Comparison of ENCODE assay signal across 17 cellular contexts in the genomic region with DNA sequence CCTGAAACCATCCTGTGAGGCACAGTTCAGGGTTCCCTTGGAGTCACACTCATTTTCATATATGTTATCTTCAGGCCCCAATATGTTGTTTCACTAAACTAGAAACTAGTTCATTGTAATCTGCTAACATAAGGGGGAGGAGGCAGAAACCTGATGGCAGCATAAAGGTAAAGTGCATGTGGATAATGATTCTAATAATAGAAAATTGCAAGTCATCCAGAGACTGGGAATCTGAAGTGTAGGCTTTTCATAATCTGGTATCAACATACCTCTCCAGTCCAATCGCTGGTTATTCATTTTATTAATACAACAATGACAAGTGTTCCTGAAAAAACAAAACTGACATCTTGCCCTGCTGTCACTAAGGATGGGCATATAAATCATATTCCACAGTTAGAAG.
DNase-seq lines count a peak whose midpoint lies in the region; ATAC-seq lines count a peak whose summit lies in the region.
"Had no signal": no experiment of that assay in that cellular context is flagged by ENCODE, and none has a peak within 500 bp of the region (broad histone marks: within the 10 kb centered on the region; RNA-seq: fewer than 3 reads in every experiment).

No MANE protein-coding gene starts in this region.

- H3K36me3 Mint-ChIP-seq in activated naive CD4-positive, alpha-beta T cell treated with anti-CD3 and anti-CD28 coated beads, Interleukin-2, amount 50 U/mL, for 72 hours = no peaks in the 10 kb centered on the region
- H3K36me3 Mint-ChIP-seq: CD8-positive, alpha-beta memory T cell had no signal

- peaks cover 10 to 18% of the 10 kb centered on the region in 2 donors for H3K9me3 Mint-ChIP-seq in activated naive CD4-positive, alpha-beta T cell treated with anti-CD3 and anti-CD28 coated beads, Interleukin-2, amount 50 U/mL, for 72 hours
- H3K9me3 Mint-ChIP-seq: H9 had no signal

- H3K27ac Mint-ChIP-seq in activated naive CD4-positive, alpha-beta T cell treated with anti-CD3 and anti-CD28 coated beads, Interleukin-2, amount 50 U/mL, for 72 hours = no peak overlapping the region
- H3K27ac Mint-ChIP-seq: CD8-positive, alpha-beta memory T cell; H9 had no signal

- DNase-seq in NCI-H748 treated with DMSO at 0.1 percent for 48 hours (lab: John Stamatoyannopoulos, UW) (peak; percentile 12), NCI-H748 (lab: John Stamatoyannopoulos, UW; ENCODE audit: unreplicated experiment) (no peak), DMS53 treated with DMSO at 0.1 percent for 48 hours (lab: John Stamatoyannopoulos, UW; ENCODE audit: unreplicated experiment) (peak; percentile 61), NCI-H2227 (lab: John Stamatoyannopoulos, UW; ENCODE audit: unreplicated experiment) (peak; percentile 55), SHP77 treated with DMSO at 0.1 percent for 48 hours (lab: John Stamatoyannopoulos, UW) (peak; percentile 18), RKO (ENCODE audit: low spot score) (no peak)
- DNase-seq in activated naive CD4-positive, alpha-beta T cell treated with anti-CD3 and anti-CD28 coated beads, Interleukin-2, amount 50 U/mL, for 72 hours (ENCODE audit: low spot score in 2 of 2) = no peak
- DNase-seq: C1 segment of cervical spinal cord; CD8-positive, alpha-beta memory T cell; DND-41; H9; IMR-90; Karpas-422; NCI-H2081; NCI-H226; NCI-H774 had no signal

- no peak for ATAC-seq in HG03378 (IDR thresholded peaks at IDR 0.05; ENCODE audit: unreplicated experiment)
- ATAC-seq in activated naive CD4-positive, alpha-beta T cell treated with anti-CD3 and anti-CD28 coated beads, Interleukin-2, amount 50 U/mL, for 72 hours = no peak

Comparison
In these comparisons a context has a peak if more than half of its experiments do, and no peak if none do; other contexts are left out.
1. DNase-seq: peak in NCI-H748 treated with DMSO at 0.1 percent for 48 hours (single experiment), DMS53 treated with DMSO at 0.1 percent for 48 hours (single experiment), NCI-H2227 (single experiment) and SHP77 treated with DMSO at 0.1 percent for 48 hours (single experiment); none in NCI-H748 (single experiment), RKO (single experiment) and activated naive CD4-positive, alpha-beta T cell treated with anti-CD3 and anti-CD28 coated beads, Interleukin-2, amount 50 U/mL, for 72 hours (0 of 2).